8 cellular contexts compared by ENCODE assay signal in genomic region chr5:122195784-122196394, GRCh38.
DNase-seq lines count a peak whose midpoint lies in the region; TF ChIP-seq lines count a peak whose summit lies in the region.

No MANE protein-coding gene starts in this region.

- H2AFZ ChIP-seq in Karpas-422 (ENCODE audit: low read length) (no peak overlapping the region), PC-9 (no peak overlapping the region)

- TF ChIP-seq CTCF in PC-9 (conservative IDR thresholded peaks at IDR 0.05) (peak; percentile 71), epithelial cell of esophagus (IDR thresholded peaks at IDR 0.05; ENCODE audit: insufficient read depth, low read depth, low read length, missing control alignments) (peak; percentile 82)

- no peak overlapping the region for H3K9ac ChIP-seq in Karpas-422 (ENCODE audit: low read length)

- H3K27me3 Mint-ChIP-seq in activated naive CD4-positive, alpha-beta T cell treated with anti-CD3 and anti-CD28 coated beads, Interleukin-2, amount 10 ng/mL, durations not matched to agents 7 days and 5 days: no peaks in the 10 kb centered on the region

- H3K27ac Mint-ChIP-seq in activated naive CD4-positive, alpha-beta T cell treated with anti-CD3 and anti-CD28 coated beads, Interleukin-2, amount 10 ng/mL, durations not matched to agents 7 days and 5 days: no peak overlapping the region

- H3K4me2 ChIP-seq in Karpas-422 (ENCODE audit: low read depth, low read length, poor library complexity, severe bottlenecking): no peak overlapping the region
- no peak overlapping the region for H3K4me2 ChIP-seq in PC-9

- H3K9me3 ChIP-seq in Karpas-422 (ENCODE audit: low read length) (no peaks in the 10 kb centered on the region), PC-9 (ENCODE audit: insufficient read depth, low read depth) (no peaks in the 10 kb centered on the region)

- no peaks in the 10 kb centered on the region for H3K9me2 ChIP-seq in Karpas-422 (replicated peaks; ENCODE audit: insufficient read depth, low read length)
- H3K9me2 ChIP-seq in PC-9 (ENCODE audit: insufficient read depth): no peaks in the 10 kb centered on the region

- POLR2A ChIA-PET in PC-9 (lab: Charles Lee; ENCODE audit: unreplicated experiment): no interaction called here

- H3K4me3 Mint-ChIP-seq in activated naive CD4-positive, alpha-beta T cell treated with anti-CD3 and anti-CD28 coated beads, Interleukin-2, amount 10 ng/mL, durations not matched to agents 7 days and 5 days: no peak overlapping the region

- H3K4me1 Mint-ChIP-seq in activated naive CD4-positive, alpha-beta T cell treated with anti-CD3 and anti-CD28 coated beads, Interleukin-2, amount 10 ng/mL, durations not matched to agents 7 days and 5 days: no peaks in the 10 kb centered on the region

- H3K4me1 ChIP-seq in Karpas-422 (ENCODE audit: low read length): no peaks in the 10 kb centered on the region
- H3K4me1 ChIP-seq in PC-9 (replicated peaks; ENCODE audit: insufficient read depth): no peaks in the 10 kb centered on the region

- DNase-seq in DMS153 (lab: John Stamatoyannopoulos, UW): peak; percentile 39
- DNase-seq in Karpas-422: peak; percentile 53
- DNase-seq in PC-9: peak in 1 of 2 experiments; percentile 7
- DNase-seq in epithelial cell of esophagus (ENCODE audit: low read depth): peak; percentile 68
- peak; percentile 27 for DNase-seq in non-pigmented ciliary epithelial cell (ENCODE audit: low read depth)
- DNase-seq in stimulated activated CD4-positive, alpha-beta T cell treated with anti-CD3 and anti-CD28 coated beads, Interleukin-4, amount 100 ng/mL, for 24 hours: no peak
- no peak for DNase-seq in activated naive CD4-positive, alpha-beta T cell treated with anti-CD3 and anti-CD28 coated beads, Interleukin-2, amount 10 ng/mL, durations not matched to agents 7 days and 5 days
- DNase-seq in posterior vena cava (ENCODE audit: low spot score): no peak

- H4K20me1 ChIP-seq in Karpas-422 (ENCODE audit: insufficient read depth, low read depth, low read length) (no peaks in the 10 kb centered on the region), PC-9 (ENCODE audit: insufficient read depth) (no peaks in the 10 kb centered on the region)

- no peak overlapping the region for H3K27ac ChIP-seq in Karpas-422 (ENCODE audit: low read length)
- no peak overlapping the region for H3K27ac ChIP-seq in PC-9

- no peaks in the 10 kb centered on the region for H3K36me3 Mint-ChIP-seq in activated naive CD4-positive, alpha-beta T cell treated with anti-CD3 and anti-CD28 coated beads, Interleukin-2, amount 10 ng/mL, durations not matched to agents 7 days and 5 days

- H3F3A ChIP-seq in PC-9 (ENCODE audit: insufficient read depth, low read depth): no peaks in the 10 kb centered on the region

- no peaks in the 10 kb centered on the region for H3K79me2 ChIP-seq in Karpas-422 (ENCODE audit: low read length)
- H3K79me2 ChIP-seq in PC-9 (ENCODE audit: low read depth): no peaks in the 10 kb centered on the region

- no peaks in the 10 kb centered on the region for H3K9me3 Mint-ChIP-seq in activated naive CD4-positive, alpha-beta T cell treated with anti-CD3 and anti-CD28 coated beads, Interleukin-2, amount 10 ng/mL, durations not matched to agents 7 days and 5 days

- CTCF ChIA-PET in PC-9 (lab: Charles Lee): interaction anchor here (0.6 to 1.2 kb wide), 6 partner anchors 26 to 1170 kb away, joined by 3 to 11 read pairs (median 4); no protein-coding TSS in a partner anchor
- CTCF ChIA-PET in activated naive CD4-positive, alpha-beta T cell treated with anti-CD3 and anti-CD28 coated beads, Interleukin-2, amount 10 ng/mL, durations not matched to agents 7 days and 5 days (lab: Charles Lee): no interaction called here

- no TSS peak for BruUV-seq in PC-9 (replicated peaks; lab: Mats Ljungman, UMichigan)

- H3K4me3 ChIP-seq in Karpas-422 (ENCODE audit: low read length) (no peak overlapping the region), PC-9 (no peak overlapping the region), epithelial cell of esophagus (ENCODE audit: low read length) (no peak overlapping the region)

- intact Hi-C loops in PC-9 (cut with micrococcal nuclease; ENCODE audit: unreplicated experiment) (loop anchor here (2.0 to 10.0 kb wide), 4 partner anchors 219 to 1411 kb away; no protein-coding TSS in a partner anchor), posterior vena cava (cut with DNase I) (loop anchor here (10.0 kb wide), 1 partner anchor 219 kb away; no protein-coding TSS in a partner anchor)

- H3K36me3 ChIP-seq in Karpas-422 (ENCODE audit: insufficient read depth, low read length) (no peaks in the 10 kb centered on the region), PC-9 (ENCODE audit: low read depth) (no peaks in the 10 kb centered on the region)

- H3K27me3 ChIP-seq in Karpas-422 (ENCODE audit: low read length) (no peaks in the 10 kb centered on the region), PC-9 (ENCODE audit: insufficient read depth, low read depth) (no peaks in the 10 kb centered on the region)

Comparison
In these comparisons a context has a peak if more than half of its experiments do, and no peak if none do; other contexts are left out.
1. DNase-seq: peak in DMS153 (single experiment), Karpas-422 (single experiment), epithelial cell of esophagus (single experiment) and non-pigmented ciliary epithelial cell (single experiment); none in stimulated activated CD4-positive, alpha-beta T cell treated with anti-CD3 and anti-CD28 coated beads, Interleukin-4, amount 100 ng/mL, for 24 hours (single experiment), activated naive CD4-positive, alpha-beta T cell treated with anti-CD3 and anti-CD28 coated beads, Interleukin-2, amount 10 ng/mL, durations not matched to agents 7 days and 5 days (single experiment) and posterior vena cava (single experiment).